In genomic region chr15:57061281-57061680, GRCh38 we compare ENCODE assay signal across 18 cellular contexts.
A peak's percentile ranks its signal among the peaks of the same experiment; 100 is the strongest.
DNase-seq lines count a peak whose midpoint lies in the region; ATAC-seq and TF ChIP-seq lines count a peak whose summit lies in the region.
"Had no signal": no experiment of that assay in that cellular context is flagged by ENCODE, and none has a peak within 500 bp of the region (broad histone marks: within the 10 kb centered on the region; RNA-seq: fewer than 3 reads in every experiment).

No MANE protein-coding gene starts in this region.

- H3K4me2 ChIP-seq in skeletal muscle satellite cell (ENCODE audit: low read length), result peak overlapping the region; percentile 63

- H3K9me3 ChIP-seq in RWPE2 (ENCODE audit: severe bottlenecking) (no peaks in the 10 kb centered on the region), skeletal muscle satellite cell (replicated peaks; ENCODE audit: low read length) (no peaks in the 10 kb centered on the region)
- H3K9me3 ChIP-seq: transverse colon had no signal

- H3K27ac ChIP-seq in RWPE2 (ENCODE audit: poor library complexity, severe bottlenecking), result peak overlapping the region; percentile 98
- H3K27ac ChIP-seq in foreskin keratinocyte, result peak overlapping the region; percentile 74
- H3K27ac ChIP-seq: cardiac muscle cell, transverse colon had no signal

- H3K4me1 ChIP-seq in RWPE2 (ENCODE audit: insufficient read depth, poor library complexity, severe bottlenecking), result peaks cover 67% of the 10 kb centered on the region
- peaks cover 49% of the 10 kb centered on the region for H3K4me1 ChIP-seq in foreskin keratinocyte
- H3K4me1 ChIP-seq in skeletal muscle satellite cell (ENCODE audit: control insufficient read depth, insufficient read depth, low read length), result peaks cover 65% of the 10 kb centered on the region

- TF ChIP-seq CTCF in RWPE2 (IDR thresholded peaks at IDR 0.05; ENCODE audit: poor library complexity, severe bottlenecking), result no peak
- TF ChIP-seq CTCF in foreskin keratinocyte (conservative IDR thresholded peaks at IDR 0.05), result no peak

- peaks cover 10% of the 10 kb centered on the region; the same call in 1 of the 2 replicates for H3K36me3 ChIP-seq in RWPE2 (ENCODE audit: low read depth)
- H3K36me3 ChIP-seq in skeletal muscle satellite cell (ENCODE audit: insufficient read depth, low read length), result no peaks in the 10 kb centered on the region
- H3K36me3 ChIP-seq: cardiac muscle cell, transverse colon had no signal

- H3K9ac ChIP-seq in skeletal muscle satellite cell (ENCODE audit: low read depth, low read length), result peak overlapping the region; percentile 58

- ATAC-seq in RWPE2 (ENCODE audit: low read depth) (no peak), foreskin keratinocyte (no peak), GM19324 (IDR thresholded peaks at IDR 0.05; ENCODE audit: low FRiP score, unreplicated experiment) (no peak)
- ATAC-seq: natural killer cell had no signal

- H3K27me3 ChIP-seq in RWPE2 (ENCODE audit: insufficient read depth, poor library complexity, severe bottlenecking) (no peaks in the 10 kb centered on the region), foreskin keratinocyte (no peaks in the 10 kb centered on the region), skeletal muscle satellite cell (ENCODE audit: control insufficient read depth, insufficient read depth, low read length) (no peaks in the 10 kb centered on the region)
- H3K27me3 ChIP-seq: cardiac muscle cell, transverse colon had no signal

- DNase-seq in EH (ENCODE audit: low read depth) (peak; percentile 19), RWPE2 (ENCODE audit: low spot score) (no peak), foreskin keratinocyte (no peak), SHP77 treated with DMSO at 0.1 percent for 48 hours (lab: John Stamatoyannopoulos, UW) (no peak), MV-4-11 (lab: John Stamatoyannopoulos, UW) (no peak)
- DNase-seq: activated B cell treated with CpG ODN at 0.5 μM for 24 hours; activated naive CD4-positive, alpha-beta T cell treated with anti-CD3 and anti-CD28 coated beads, Interleukin-2, amount 10 ng/mL, durations not matched to agents 7 days and 5 days; GOT3; natural killer cell; NCI-H524; occipital lobe; SIG-M5; small intestine; stimulated activated CD4-positive, alpha-beta T cell treated with anti-CD3 and anti-CD28 coated beads, Interleukin-1b, Interleukin-23, amount 100 ng/mL, for 48 hours; transverse colon had no signal

- no peak overlapping the region for H3K4me3 ChIP-seq in RWPE2 (ENCODE audit: severe bottlenecking)
- peak overlapping the region; percentile 20 for H3K4me3 ChIP-seq in skeletal muscle satellite cell (ENCODE audit: low read length)
- H3K4me3 ChIP-seq: cardiac muscle cell, transverse colon had no signal
